1 cellular context compared by ENCODE assay signal in the genomic region with DNA sequence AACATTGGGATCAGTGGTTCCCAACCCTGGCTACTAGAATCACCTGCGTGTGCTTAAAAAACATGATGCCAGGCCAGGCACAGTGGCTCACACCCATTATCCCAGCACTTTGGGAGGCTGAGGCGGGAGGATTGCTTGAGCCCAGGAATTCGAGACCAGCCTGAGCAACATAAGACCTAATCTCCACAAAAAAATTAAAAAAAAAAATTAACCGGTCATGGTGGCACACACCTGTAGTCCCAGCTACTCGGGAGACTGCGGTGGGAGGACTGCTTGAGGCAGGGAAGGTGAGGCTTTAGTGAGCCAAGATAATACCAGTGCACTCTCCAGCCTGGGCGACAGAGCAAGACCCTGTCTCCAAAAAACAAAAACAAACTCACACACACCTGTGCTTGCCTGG.
TF ChIP-seq lines count a peak whose summit lies in the region.

No MANE protein-coding gene starts in this region.

TF ChIP-seq in IMR-90, 13 proteins besides CTCF, POLR2A, EP300 and RAD21:
- TF ChIP-seq, protein P1, sequence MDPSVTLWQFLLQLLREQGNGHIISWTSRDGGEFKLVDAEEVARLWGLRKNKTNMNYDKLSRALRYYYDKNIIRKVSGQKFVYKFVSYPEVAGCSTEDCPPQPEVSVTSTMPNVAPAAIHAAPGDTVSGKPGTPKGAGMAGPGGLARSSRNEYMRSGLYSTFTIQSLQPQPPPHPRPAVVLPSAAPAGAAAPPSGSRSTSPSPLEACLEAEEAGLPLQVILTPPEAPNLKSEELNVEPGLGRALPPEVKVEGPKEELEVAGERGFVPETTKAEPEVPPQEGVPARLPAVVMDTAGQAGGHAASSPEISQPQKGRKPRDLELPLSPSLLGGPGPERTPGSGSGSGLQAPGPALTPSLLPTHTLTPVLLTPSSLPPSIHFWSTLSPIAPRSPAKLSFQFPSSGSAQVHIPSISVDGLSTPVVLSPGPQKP (IDR thresholded peaks at IDR 0.05; ENCODE audit: borderline replicate concordance, low read depth, low read length): no peak
